ENCODE assay signal across 17 cellular contexts in genomic region chr2:161604901-161605300, GRCh38. TPM values are rescaled to one million over a fixed set of nuclear protein-coding genes. Genes with fewer than 3 reads are reported as not detected.
DNase-seq lines count a peak whose midpoint lies in the region; ATAC-seq and TF ChIP-seq lines count a peak whose summit lies in the region.
"Had no signal": no experiment of that assay in that cellular context is flagged by ENCODE, and none has a peak within 500 bp of the region (broad histone marks: within the 10 kb centered on the region; RNA-seq: fewer than 3 reads in every experiment).

No MANE protein-coding gene starts in this region.

- no peak overlapping the region for H3K4me3 ChIP-seq in KMS-11 (IDR thresholded peaks at IDR 0.05; ENCODE audit: insufficient read depth, low read depth, low read length)
- no peak overlapping the region for H3K4me3 ChIP-seq in GM23248

- TF ChIP-seq CTCF in KMS-11 (conservative IDR thresholded peaks at IDR 0.05; ENCODE audit: low read depth, low read length) = no peak

- H2AFZ ChIP-seq in KMS-11 (ENCODE audit: low read depth) = no peak overlapping the region
- H2AFZ ChIP-seq in GM23248 = no peak overlapping the region

- H3K79me2 ChIP-seq in KMS-11 (ENCODE audit: insufficient read depth, low read depth) = no peaks in the 10 kb centered on the region
- no peaks in the 10 kb centered on the region for H3K79me2 ChIP-seq in GM23248 (ENCODE audit: insufficient read depth)

- no peak for ATAC-seq in activated naive CD8-positive, alpha-beta T cell treated with anti-CD3 and anti-CD28 coated beads, Interleukin-2, amount 50 U/mL, for 24 hours
- ATAC-seq in stimulated activated effector memory CD8-positive, alpha-beta T cell treated with anti-CD3 and anti-CD28 coated beads, Interleukin-12 subunit alpha, Interleukin-12 subunit beta, amount 100 ng/mL, for 72 hours = peak; percentile 16
- ATAC-seq in HG02981 (IDR thresholded peaks at IDR 0.05; ENCODE audit: unreplicated experiment) = no peak
- no peak for ATAC-seq in HG02571 (IDR thresholded peaks at IDR 0.05; ENCODE audit: unreplicated experiment)
- ATAC-seq: CD8-positive, alpha-beta T cell; HepG2 had no signal

- DNase-seq in activated naive CD8-positive, alpha-beta T cell treated with anti-CD3 and anti-CD28 coated beads, Interleukin-2, amount 50 U/mL, for 24 hours = no peak
- DNase-seq in activated naive CD8-positive, alpha-beta T cell treated with anti-CD3 and anti-CD28 coated beads for 36 hours = no peak
- DNase-seq in stimulated activated effector memory CD8-positive, alpha-beta T cell treated with anti-CD3 and anti-CD28 coated beads, Interleukin-12 subunit alpha, Interleukin-12 subunit beta, amount 100 ng/mL, for 72 hours (ENCODE audit: low spot score in 2 of 2) = no peak
- DNase-seq in GM23248 = no peak
- DNase-seq: Caco-2; CD8-positive, alpha-beta T cell; DND-41; GDM1; GOT3; H9 had no signal

- H3K9me2 ChIP-seq in GM23248 (ENCODE audit: insufficient read depth) = no peaks in the 10 kb centered on the region

- H3K4me2 ChIP-seq in KMS-11 (peak overlapping the region; percentile 20; the same call in 1 of the 2 replicates), GM23248 (ENCODE audit: unreplicated experiment) (no peak overlapping the region)

- H3K27me3 ChIP-seq in KMS-11 (ENCODE audit: insufficient read depth, low read depth) (no peaks in the 10 kb centered on the region), GM23248 (replicated peaks; ENCODE audit: insufficient read depth) (peaks cover 13% of the 10 kb centered on the region; the same call in 1 of the 2 replicates)

- H3K27me3 Mint-ChIP-seq in activated naive CD8-positive, alpha-beta T cell treated with anti-CD3 and anti-CD28 coated beads, Interleukin-2, amount 50 U/mL, for 24 hours = peaks cover 13% of the 10 kb centered on the region
- peaks cover 45% of the 10 kb centered on the region for H3K27me3 Mint-ChIP-seq in activated naive CD8-positive, alpha-beta T cell treated with anti-CD3 and anti-CD28 coated beads for 36 hours

- peaks cover 10% of the 10 kb centered on the region for H3K4me1 Mint-ChIP-seq in activated naive CD8-positive, alpha-beta T cell treated with anti-CD3 and anti-CD28 coated beads, Interleukin-2, amount 50 U/mL, for 24 hours
- H3K4me1 Mint-ChIP-seq in activated naive CD8-positive, alpha-beta T cell treated with anti-CD3 and anti-CD28 coated beads for 36 hours = peaks cover 10% of the 10 kb centered on the region
- H3K4me1 Mint-ChIP-seq in stimulated activated effector memory CD8-positive, alpha-beta T cell treated with anti-CD3 and anti-CD28 coated beads, Interleukin-12 subunit alpha, Interleukin-12 subunit beta, amount 100 ng/mL, for 72 hours = no peaks in the 10 kb centered on the region
- H3K4me1 Mint-ChIP-seq: CD14-positive monocyte had no signal

- H3K36me3 Mint-ChIP-seq in activated naive CD8-positive, alpha-beta T cell treated with anti-CD3 and anti-CD28 coated beads, Interleukin-2, amount 50 U/mL, for 24 hours (ENCODE audit: low read depth) = no peaks in the 10 kb centered on the region
- H3K36me3 Mint-ChIP-seq in activated naive CD8-positive, alpha-beta T cell treated with anti-CD3 and anti-CD28 coated beads for 36 hours = no peaks in the 10 kb centered on the region
- H3K36me3 Mint-ChIP-seq in stimulated activated effector memory CD8-positive, alpha-beta T cell treated with anti-CD3 and anti-CD28 coated beads, Interleukin-12 subunit alpha, Interleukin-12 subunit beta, amount 100 ng/mL, for 72 hours = no peaks in the 10 kb centered on the region
- H3K36me3 Mint-ChIP-seq: CD14-positive monocyte; CD8-positive, alpha-beta T cell had no signal

- H4K20me1 ChIP-seq in KMS-11 (ENCODE audit: insufficient read depth) = no peaks in the 10 kb centered on the region
- H4K20me1 ChIP-seq in GM23248 (ENCODE audit: insufficient read depth) = no peaks in the 10 kb centered on the region

- peak overlapping the region; percentile 0 for H3K27ac Mint-ChIP-seq in activated naive CD8-positive, alpha-beta T cell treated with anti-CD3 and anti-CD28 coated beads, Interleukin-2, amount 50 U/mL, for 24 hours
- no peak overlapping the region for H3K27ac Mint-ChIP-seq in activated naive CD8-positive, alpha-beta T cell treated with anti-CD3 and anti-CD28 coated beads for 36 hours
- H3K27ac Mint-ChIP-seq in stimulated activated effector memory CD8-positive, alpha-beta T cell treated with anti-CD3 and anti-CD28 coated beads, Interleukin-12 subunit alpha, Interleukin-12 subunit beta, amount 100 ng/mL, for 72 hours = no peak overlapping the region
- H3K27ac Mint-ChIP-seq: CD14-positive monocyte; CD8-positive, alpha-beta T cell; H9 had no signal

- WGBS in GM23248 (ENCODE audit: low coverage in 1 of 2, low lambda C conversion rate in 2 of 2, missing lambda C conversion rate in 2 of 2), 2 experiments = 21 to 26% methylated on average over 1 of the region's 1 CpG

- H3K4me3 Mint-ChIP-seq in activated naive CD8-positive, alpha-beta T cell treated with anti-CD3 and anti-CD28 coated beads, Interleukin-2, amount 50 U/mL, for 24 hours = no peak overlapping the region
- H3K4me3 Mint-ChIP-seq in activated naive CD8-positive, alpha-beta T cell treated with anti-CD3 and anti-CD28 coated beads for 36 hours = no peak overlapping the region
- no peak overlapping the region for H3K4me3 Mint-ChIP-seq in stimulated activated effector memory CD8-positive, alpha-beta T cell treated with anti-CD3 and anti-CD28 coated beads, Interleukin-12 subunit alpha, Interleukin-12 subunit beta, amount 100 ng/mL, for 72 hours
- H3K4me3 Mint-ChIP-seq: CD14-positive monocyte; CD8-positive, alpha-beta T cell; H9 had no signal

- H3K9me3 Mint-ChIP-seq in activated naive CD8-positive, alpha-beta T cell treated with anti-CD3 and anti-CD28 coated beads, Interleukin-2, amount 50 U/mL, for 24 hours = no peaks in the 10 kb centered on the region
- no peaks in the 10 kb centered on the region for H3K9me3 Mint-ChIP-seq in activated naive CD8-positive, alpha-beta T cell treated with anti-CD3 and anti-CD28 coated beads for 36 hours
- H3K9me3 Mint-ChIP-seq in stimulated activated effector memory CD8-positive, alpha-beta T cell treated with anti-CD3 and anti-CD28 coated beads, Interleukin-12 subunit alpha, Interleukin-12 subunit beta, amount 100 ng/mL, for 72 hours = no peaks in the 10 kb centered on the region
- H3K9me3 Mint-ChIP-seq: CD14-positive monocyte; CD8-positive, alpha-beta T cell; H9 had no signal

- H3K4me1 ChIP-seq in KMS-11 (ENCODE audit: low read depth, poor library complexity, severe bottlenecking) (peaks cover 13% of the 10 kb centered on the region), GM23248 (ENCODE audit: insufficient read depth) (no peaks in the 10 kb centered on the region)
- H3K4me1 ChIP-seq: Caco-2 had no signal

- H3K36me3 ChIP-seq in KMS-11 (ENCODE audit: insufficient read depth) (no peaks in the 10 kb centered on the region), GM23248 (ENCODE audit: low read depth) (no peaks in the 10 kb centered on the region)

- H3K27ac ChIP-seq in KMS-11 = no peak overlapping the region
- no peak overlapping the region for H3K27ac ChIP-seq in GM23248
- H3K27ac ChIP-seq: 22Rv1 had no signal

- H3K9ac ChIP-seq in KMS-11 (no peak overlapping the region), GM23248 (no peak overlapping the region)

- no peaks in the 10 kb centered on the region for H3K9me3 ChIP-seq in GM23248 (ENCODE audit: low read depth)
- H3K9me3 ChIP-seq: Caco-2 had no signal

- in situ Hi-C loops in GM23248 (cut with MboI) = no loop called here

- H3F3A ChIP-seq in GM23248 (ENCODE audit: insufficient read depth) = no peaks in the 10 kb centered on the region

RNA-seq across cellular contexts. Expression of gene SLC4A10, which starts 19.3 kb away (rescaled TPM):
- under 1 TPM; 0.10 to 0.18 TPM for total RNA-seq in activated naive CD8-positive, alpha-beta T cell treated with anti-CD3 and anti-CD28 coated beads for 36 hours
- not detected in 2 replicates for total RNA-seq in GM23248 (2014; rRNA removed; shearing (Covaris generic))
- not detected in 2 replicates for polyA plus RNA-seq in GM23248 (2016; fragmentation: Nextera tagmentation; extraction: Ambion mirVana)
- total RNA-seq: Caco-2, HepG2 had no signal
- polyA plus RNA-seq: BJ, CD14-positive monocyte, HepG2 had no signal
